ENCODE assay signal across 1 cellular context in the genomic region with DNA sequence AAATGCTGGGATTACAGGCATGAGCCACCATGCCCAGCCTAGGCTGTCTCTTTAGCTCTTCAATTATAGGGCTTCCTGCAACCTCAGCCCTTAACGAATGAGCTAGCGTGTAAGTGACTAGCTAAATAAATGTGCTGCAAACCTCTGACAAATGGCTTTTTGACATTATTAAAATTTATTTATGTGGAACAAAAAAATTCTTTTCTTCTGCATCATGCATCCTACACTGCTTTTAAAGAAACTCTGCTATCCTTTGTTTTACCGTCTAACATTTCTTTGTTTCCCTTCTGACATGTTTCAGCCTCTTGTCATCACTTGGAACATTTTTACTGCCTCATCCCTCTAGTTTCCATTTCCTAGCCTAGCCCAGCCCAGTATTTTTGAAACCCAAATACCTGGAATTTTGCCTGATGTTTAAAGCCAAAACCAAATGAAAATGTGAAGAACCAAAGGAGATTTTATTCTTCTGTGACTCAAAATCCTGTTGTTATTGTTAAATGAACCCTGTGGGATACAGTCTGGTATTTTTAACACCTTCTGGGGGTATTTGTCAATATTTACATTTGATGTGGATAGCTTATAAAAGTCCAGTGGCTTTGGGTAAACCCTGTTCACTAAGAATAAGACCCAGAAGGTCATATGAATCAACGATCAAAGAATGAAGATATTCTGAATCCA.
TF ChIP-seq lines count a peak whose summit lies in the region.

No MANE protein-coding gene starts in this region.

TF ChIP-seq in HepG2, 621 proteins besides CTCF, POLR2A, EP300 and RAD21:
- TF ChIP-seq ZNF18 (CRISPR knock-in tag; IDR thresholded peaks at IDR 0.05; ENCODE audit: insufficient replicate concordance), result no peak
- TF ChIP-seq, protein P1, sequence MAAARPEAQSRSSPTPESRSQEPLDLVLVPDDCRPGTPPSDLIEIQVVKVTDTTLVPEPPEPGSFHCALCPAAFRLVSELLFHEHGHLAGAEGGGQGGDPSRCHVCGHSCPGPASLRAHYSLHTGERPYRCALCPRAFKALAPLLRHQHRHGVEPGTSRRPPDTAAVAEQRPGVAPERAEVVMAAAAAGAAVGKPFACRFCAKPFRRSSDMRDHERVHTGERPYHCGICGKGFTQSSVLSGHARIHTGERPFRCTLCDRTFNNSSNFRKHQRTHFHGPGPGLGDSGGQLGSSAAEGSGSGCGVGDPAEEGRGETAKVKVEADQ (CRISPR knock-in tag; IDR thresholded peaks at IDR 0.05; ENCODE audit: borderline replicate concordance), result no peak
- TF ChIP-seq ZNF737 (CRISPR knock-in tag; IDR thresholded peaks at IDR 0.05; ENCODE audit: borderline replicate concordance), result no peak
- no peak for TF ChIP-seq GFI1 (CRISPR knock-in tag; IDR thresholded peaks at IDR 0.05; ENCODE audit: borderline replicate concordance)
- no peak for TF ChIP-seq SAP130 (CRISPR knock-in tag; IDR thresholded peaks at IDR 0.05; ENCODE audit: low read depth)
- TF ChIP-seq ZNF639 (CRISPR knock-in tag; conservative IDR thresholded peaks at IDR 0.05), result no peak
- no peak for TF ChIP-seq ZNF350 (CRISPR knock-in tag; IDR thresholded peaks at IDR 0.05; ENCODE audit: borderline replicate concordance, low read depth)
- no peak for TF ChIP-seq ZNF292 (CRISPR knock-in tag; IDR thresholded peaks at IDR 0.05; ENCODE audit: borderline replicate concordance, low read depth)
- no peak for TF ChIP-seq NR3C1 (CRISPR knock-in tag; IDR thresholded peaks at IDR 0.05)
- no peak for TF ChIP-seq ZNF670 (CRISPR knock-in tag; IDR thresholded peaks at IDR 0.05; ENCODE audit: borderline replicate concordance)
- TF ChIP-seq HDAC1 (CRISPR knock-in tag; IDR thresholded peaks at IDR 0.05), result no peak
- TF ChIP-seq KMT2B (CRISPR knock-in tag; IDR thresholded peaks at IDR 0.05), result no peak
- TF ChIP-seq HOXA9 (CRISPR knock-in tag; IDR thresholded peaks at IDR 0.05; ENCODE audit: borderline replicate concordance), result no peak
- no peak for TF ChIP-seq ZNF335 (CRISPR knock-in tag; IDR thresholded peaks at IDR 0.05)
- TF ChIP-seq, protein P2, sequence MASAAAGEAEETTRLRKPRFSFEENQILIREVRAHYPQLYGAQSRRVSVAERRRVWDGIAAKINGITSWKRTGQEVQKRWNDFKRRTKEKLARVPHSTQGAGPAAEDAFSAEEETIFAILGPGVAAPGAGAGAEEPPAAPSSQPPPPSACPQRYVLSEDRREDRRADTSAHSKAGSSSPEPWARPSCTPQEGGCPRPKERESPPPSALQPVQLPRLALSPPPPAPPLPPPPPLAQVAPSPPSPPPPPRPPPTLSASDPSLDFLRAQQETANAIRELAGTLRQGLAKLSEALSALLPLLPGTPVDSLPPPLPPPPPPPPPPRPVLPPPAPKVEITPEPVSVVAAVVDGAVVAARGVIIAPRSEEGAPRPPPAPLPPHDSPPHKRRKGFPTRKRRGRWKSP (CRISPR knock-in tag; IDR thresholded peaks at IDR 0.05), result no peak
- no peak for TF ChIP-seq SUZ12 (IDR thresholded peaks at IDR 0.05; ENCODE audit: low read depth, low read length)
- TF ChIP-seq ZNF263 (CRISPR knock-in tag; IDR thresholded peaks at IDR 0.05), result no peak
- TF ChIP-seq SRF (IDR thresholded peaks at IDR 0.05; ENCODE audit: low read depth, low read length), result no peak
- TF ChIP-seq GPN1 (CRISPR knock-in tag; IDR thresholded peaks at IDR 0.05; ENCODE audit: borderline replicate concordance), result no peak
- no peak for TF ChIP-seq POGZ (CRISPR knock-in tag; IDR thresholded peaks at IDR 0.05)
